Comparison of ENCODE assay signal across 1 cellular context in the genomic region with DNA sequence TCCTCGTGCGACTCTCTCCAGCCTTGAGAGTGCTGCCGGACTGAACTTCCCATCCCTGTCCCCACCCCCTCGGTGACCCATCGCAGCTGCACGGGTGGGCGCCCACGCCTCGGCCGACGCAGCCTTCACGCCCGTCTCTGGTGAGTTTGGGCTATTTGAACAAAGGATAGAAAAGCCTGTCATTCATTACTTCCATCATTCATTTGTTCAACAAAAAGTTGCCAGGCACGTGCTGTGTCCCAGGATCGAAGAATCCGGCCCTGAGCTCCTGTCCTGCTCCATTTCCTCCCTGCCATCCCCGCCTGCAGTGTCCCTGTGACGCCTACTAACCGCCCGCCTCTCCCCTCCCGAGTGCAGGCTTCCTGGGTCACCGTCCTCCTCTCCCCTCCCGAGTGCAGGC.
TF ChIP-seq lines count a peak whose summit lies in the region.

No MANE protein-coding gene starts in this region.

TF ChIP-seq in SK-N-SH, 30 proteins besides CTCF, POLR2A, EP300 and RAD21 (continued from another document):
- TF ChIP-seq SMC3 (IDR thresholded peaks at IDR 0.05; ENCODE audit: low read depth, low read length), result no peak
